8 cellular contexts compared by ENCODE assay signal in genomic region chr2:56191617-56192016, GRCh38. TPM values are rescaled to one million over a fixed set of nuclear protein-coding genes. Genes with fewer than 3 reads are reported as not detected.
A peak's percentile ranks its signal among the peaks of the same experiment; 100 is the strongest.
DNase-seq lines count a peak whose midpoint lies in the region; ATAC-seq and TF ChIP-seq lines count a peak whose summit lies in the region.

No MANE protein-coding gene starts in this region.

- ATAC-seq in gastrocnemius medialis (no peak), GM21390 (IDR thresholded peaks at IDR 0.05; ENCODE audit: unreplicated experiment) (no peak)

- no peaks in the 10 kb centered on the region for H4K20me1 ChIP-seq in GM23248 (ENCODE audit: insufficient read depth)
- no peaks in the 10 kb centered on the region for H4K20me1 ChIP-seq in OCI-LY7 (ENCODE audit: insufficient read depth, low read length)

- TF ChIP-seq CTCF in AG04450 (IDR thresholded peaks at IDR 0.05; ENCODE audit: low read depth, low read length), result 0 out of 2 replicates have a peak, but pooled peaks have one; percentile 6
- TF ChIP-seq CTCF in OCI-LY7 (conservative IDR thresholded peaks at IDR 0.05; ENCODE audit: low read length), result peak; percentile 42; the same call in 1 of the 2 replicates
- TF ChIP-seq CTCF in fibroblast of the aortic adventitia (IDR thresholded peaks at IDR 0.05; ENCODE audit: insufficient read depth, low read length), result peak; percentile 68
- peak in 3 of 5 experiments; percentile 20 to 44 (median 43) for TF ChIP-seq CTCF in gastrocnemius medialis (IDR thresholded peaks at IDR 0.05 in 4 of 5, conservative IDR thresholded peaks at IDR 0.05 in 1 of 5)
- no peak for TF ChIP-seq CTCF in ovary (IDR thresholded peaks at IDR 0.05)

- CTCF ChIA-PET in AG04450 (lab: Charles Lee), result interaction anchor here (1.8 kb wide), 1 partner anchor 8 kb away, joined by 5 read pairs; the partner anchor contains the start of gene CCDC85A
- CTCF ChIA-PET in OCI-LY7 (lab: Charles Lee; ENCODE audit: unreplicated experiment), result no interaction called here

- H3F3A ChIP-seq in GM23248 (ENCODE audit: insufficient read depth), result no peaks in the 10 kb centered on the region

- H3K27ac ChIP-seq in AG04450 (ENCODE audit: low read depth, low read length), result no peak overlapping the region
- no peak overlapping the region for H3K27ac ChIP-seq in GM23248
- H3K27ac ChIP-seq in OCI-LY7 (ENCODE audit: low read depth, low read length, poor library complexity, severe bottlenecking), result no peak overlapping the region
- no peak overlapping the region for H3K27ac ChIP-seq in gastrocnemius medialis
- no peak overlapping the region for H3K27ac ChIP-seq in ovary

- TF ChIP-seq POLR2A in gastrocnemius medialis (IDR thresholded peaks at IDR 0.05), result no peak
- TF ChIP-seq POLR2A in ovary (IDR thresholded peaks at IDR 0.05), result no peak

- DNase-seq in AG04450 (ENCODE audit: low read depth, low spot score) (no peak), GM23248 (peak; percentile 64), OCI-LY7 (ENCODE audit: low spot score) (peak; percentile 2), fibroblast of the aortic adventitia (ENCODE audit: low read depth) (peak; percentile 62), gastrocnemius medialis (no peak), T-helper 1 cell (no peak), ovary (no peak)

- peaks cover 8% of the 10 kb centered on the region; the same call in 1 of the 2 replicates for H3K4me1 ChIP-seq in GM23248 (ENCODE audit: insufficient read depth)
- no peaks in the 10 kb centered on the region for H3K4me1 ChIP-seq in OCI-LY7 (ENCODE audit: insufficient read depth, low read length, poor library complexity, severe bottlenecking)
- H3K4me1 ChIP-seq in gastrocnemius medialis, result peaks cover 0 to 3% of the 10 kb centered on the region in 2 donors
- H3K4me1 ChIP-seq in ovary (ENCODE audit: insufficient read depth), result no peaks in the 10 kb centered on the region

- in situ Hi-C loops in GM23248 (cut with MboI), result no loop called here
- in situ Hi-C loops in gastrocnemius medialis (cut with MboI; ENCODE audit: low sequenced_read_pairs in 4 of 4), result loop anchor here (25.0 kb wide), 2 partner anchors 546 to 1321 kb away; no protein-coding TSS in a partner anchor

- POLR2A ChIA-PET in AG04450 (lab: Yijun Ruan, JAX) (no interaction called here), OCI-LY7 (lab: Charles Lee) (no interaction called here)

- H3K9ac ChIP-seq in GM23248, result no peak overlapping the region

- H3K9me3 ChIP-seq in AG04450 (ENCODE audit: control insufficient read depth, insufficient read depth, low read length) (no peaks in the 10 kb centered on the region), GM23248 (ENCODE audit: low read depth) (no peaks in the 10 kb centered on the region), OCI-LY7 (ENCODE audit: low read length) (no peaks in the 10 kb centered on the region), gastrocnemius medialis (no peaks in the 10 kb centered on the region), ovary (no peaks in the 10 kb centered on the region)

- intact Hi-C loops in OCI-LY7 (cut with micrococcal nuclease; ENCODE audit: unreplicated experiment), result no loop called here
- intact Hi-C loops in gastrocnemius medialis (cut with DNase I; ENCODE audit: low total_unique reads), result no loop called here
- intact Hi-C loops in ovary (cut with DNase I), result no loop called here

- H3K27me3 ChIP-seq in AG04450 (ENCODE audit: control insufficient read depth, insufficient read depth, low read length), result peaks cover 8% of the 10 kb centered on the region
- H3K27me3 ChIP-seq in GM23248 (replicated peaks; ENCODE audit: insufficient read depth), result peaks cover 12% of the 10 kb centered on the region; the same call in 1 of the 2 replicates
- H3K27me3 ChIP-seq in gastrocnemius medialis, result no peaks in the 10 kb centered on the region
- no peaks in the 10 kb centered on the region for H3K27me3 ChIP-seq in ovary

- H3K4me2 ChIP-seq in GM23248 (ENCODE audit: unreplicated experiment) (no peak overlapping the region), OCI-LY7 (ENCODE audit: low read length) (no peak overlapping the region)

- H3K36me3 ChIP-seq in GM23248 (ENCODE audit: low read depth) (no peaks in the 10 kb centered on the region), OCI-LY7 (ENCODE audit: insufficient read depth, low read length) (no peaks in the 10 kb centered on the region), gastrocnemius medialis (no peaks in the 10 kb centered on the region), ovary (no peaks in the 10 kb centered on the region)

- H2AFZ ChIP-seq in GM23248 (no peak overlapping the region), OCI-LY7 (ENCODE audit: low read length) (no peak overlapping the region)

- H3K9me2 ChIP-seq in GM23248 (ENCODE audit: insufficient read depth) (no peaks in the 10 kb centered on the region), OCI-LY7 (ENCODE audit: insufficient read depth, low read length) (no peaks in the 10 kb centered on the region)

- H3K4me3 ChIP-seq in AG04450 (ENCODE audit: low read depth, low read length) (no peak overlapping the region), GM23248 (no peak overlapping the region), OCI-LY7 (ENCODE audit: low read depth, low read length, poor library complexity, severe bottlenecking) (no peak overlapping the region), fibroblast of the aortic adventitia (ENCODE audit: low read depth, low read length) (no peak overlapping the region), gastrocnemius medialis (no peak overlapping the region), ovary (no peak overlapping the region)

- H3K79me2 ChIP-seq in GM23248 (ENCODE audit: insufficient read depth) (peaks cover 9% of the 10 kb centered on the region; the same call in 1 of the 2 replicates), OCI-LY7 (ENCODE audit: insufficient read depth, low read depth, low read length) (no peaks in the 10 kb centered on the region)

- no TSS peak for BruUV-seq in OCI-LY7 (replicated peaks; lab: Mats Ljungman, UMichigan)

- TF ChIP-seq EP300 in ovary (IDR thresholded peaks at IDR 0.05), result no peak

RNA-seq across cellular contexts. Expression of gene CCDC85A, which starts 7.8 kb away (rescaled TPM):
- polyA plus RNA-seq in AG04450 (2011; rRNA removed) (not detected in 2 replicates), GM23248 (2016; fragmentation: Nextera tagmentation; extraction: Ambion mirVana) (1.6 TPM in 2 replicates), ovary (under 1 TPM; 0.17 to 0.65 TPM)
- polyA minus RNA-seq in AG04450 (2011; rRNA and poly(A)+ RNA removed), result not detected in 2 replicates
- total RNA-seq in GM23248 (2014; rRNA removed; shearing (Covaris generic)), result 4.2 and 9.9 TPM in 2 replicates
- total RNA-seq in OCI-LY7 (2014; rRNA removed; shearing (Covaris generic)), result not detected in 2 replicates
- total RNA-seq in OCI-LY7 (2022) (not detected in 2 replicates), fibroblast of the aortic adventitia (ENCODE audit: low replicate concordance) (0.45 and 1.8 TPM in 2 replicates), gastrocnemius medialis (1 to 10 TPM; 4.6 to 8.2 (median 6.1) TPM), ovary (1 to 10 TPM in 4 of 7 donors, under 1 TPM in 3; 0.18 to 6.8 (median 1.3) TPM)

Comparison
In these comparisons a context has a peak if more than half of its experiments do, and no peak if none do; other contexts are left out.
1. DNase-seq: peak in GM23248 (single experiment), OCI-LY7 (single experiment) and fibroblast of the aortic adventitia (single experiment); none in AG04450 (single experiment), gastrocnemius medialis (0 of 2), T-helper 1 cell (0 of 5) and ovary (0 of 5).
2. CTCF ChIP-seq: peak in AG04450 (single experiment), OCI-LY7 (single experiment), fibroblast of the aortic adventitia (single experiment) and gastrocnemius medialis (3 of 5); none in ovary (0 of 3).